Comparison of ENCODE assay signal across 20 cellular contexts in genomic region chr11:28289444-28289843, GRCh38.
DNase-seq lines count a peak whose midpoint lies in the region; ATAC-seq and TF ChIP-seq lines count a peak whose summit lies in the region.
"Had no signal": no experiment of that assay in that cellular context is flagged by ENCODE, and none has a peak within 500 bp of the region (broad histone marks: within the 10 kb centered on the region; RNA-seq: fewer than 3 reads in every experiment).

No MANE protein-coding gene starts in this region.

- no peak for TF ChIP-seq POLR2A in vagina (IDR thresholded peaks at IDR 0.05)

- H3K36me3 ChIP-seq in left ventricle myocardium inferior (peaks cover 14% of the 10 kb centered on the region), vagina (no peaks in the 10 kb centered on the region)
- H3K36me3 ChIP-seq: HAP-1 had no signal

- peak; percentile 8 for DNase-seq in EL
- DNase-seq in NCI-H69 (lab: John Stamatoyannopoulos, UW), result peak; percentile 49
- peak; percentile 8 for DNase-seq in iPS-NIHi11 (ENCODE audit: low spot score)
- peak; percentile 24 for DNase-seq in non-pigmented ciliary epithelial cell (ENCODE audit: low read depth)
- DNase-seq in left ventricle myocardium inferior, result no peak
- no peak for DNase-seq in vagina (ENCODE audit: extremely low spot score in 2 of 2)
- DNase-seq: Calu3; CD8-positive, alpha-beta T cell; IMR-90; Karpas-422; NCI-H1048; NCI-H1436 treated with DMSO at 0.1 percent for 48 hours; NCI-H2029 treated with DMSO at 0.1 percent for 48 hours; NCI-H524; SHP77; SK-N-SH had no signal

- no peak for ATAC-seq in GM21526 (IDR thresholded peaks at IDR 0.05; ENCODE audit: low FRiP score, unreplicated experiment)
- ATAC-seq: A549; CD8-positive, alpha-beta T cell had no signal

- TF ChIP-seq CTCF in left ventricle myocardium inferior (IDR thresholded peaks at IDR 0.05; ENCODE audit: borderline replicate concordance) (no peak), vagina (IDR thresholded peaks at IDR 0.05) (no peak)

- H3K27ac ChIP-seq in left ventricle myocardium inferior (replicated peaks), result no peak overlapping the region
- H3K27ac ChIP-seq in vagina, result no peak overlapping the region
- H3K27ac ChIP-seq: A549; BLaER1 treated with 17β-estradiol and CSF1 and Interleukin-3, amounts not matched to agents 10 nM and 100 nM had no signal

- H3K4me1 ChIP-seq in left ventricle myocardium inferior, result no peaks in the 10 kb centered on the region
- no peaks in the 10 kb centered on the region for H3K4me1 ChIP-seq in vagina
- H3K4me1 ChIP-seq: BLaER1 treated with 17β-estradiol and CSF1 and Interleukin-3, amounts not matched to agents 10 nM and 100 nM; HAP-1 had no signal

- H3K9me3 ChIP-seq in left ventricle myocardium inferior (replicated peaks), result no peaks in the 10 kb centered on the region
- H3K9me3 ChIP-seq in vagina, result no peaks in the 10 kb centered on the region
- H3K9me3 ChIP-seq: A549; BLaER1 treated with 17β-estradiol and CSF1 and Interleukin-3, amounts not matched to agents 10 nM and 100 nM; HAP-1; SK-N-SH had no signal

- intact Hi-C loops in left ventricle myocardium inferior (cut with micrococcal nuclease), result no loop called here
- intact Hi-C loops in vagina (cut with DNase I), result no loop called here

- H3K4me3 ChIP-seq in left ventricle myocardium inferior, result no peak overlapping the region
- no peak overlapping the region for H3K4me3 ChIP-seq in vagina
- H3K4me3 ChIP-seq: A549; BLaER1 treated with 17β-estradiol and CSF1 and Interleukin-3, amounts not matched to agents 10 nM and 100 nM; HAP-1 had no signal

- H3K27me3 ChIP-seq in left ventricle myocardium inferior (ENCODE audit: low read depth), result no peaks in the 10 kb centered on the region
- no peaks in the 10 kb centered on the region for H3K27me3 ChIP-seq in vagina
- H3K27me3 ChIP-seq: BLaER1 treated with 17β-estradiol and CSF1 and Interleukin-3, amounts not matched to agents 10 nM and 100 nM had no signal

Comparison
In these comparisons a context has a peak if more than half of its experiments do, and no peak if none do; other contexts are left out.
1. DNase-seq: peak in EL (single experiment), NCI-H69 (single experiment), iPS-NIHi11 (single experiment) and non-pigmented ciliary epithelial cell (single experiment); none in left ventricle myocardium inferior (single experiment) and vagina (0 of 2).